In genomic region chr1:156052862-156053769, GRCh38 we compare ENCODE assay signal across 1 cellular context.
A peak's percentile ranks its signal among the peaks of the same experiment; 100 is the strongest.
TF ChIP-seq lines count a peak whose summit lies in the region.

No MANE protein-coding gene starts in this region.

TF ChIP-seq in GM12878, 131 proteins besides CTCF, POLR2A, EP300 and RAD21 (continues in another document):
- TF ChIP-seq RFX5 (IDR thresholded peaks at IDR 0.05; ENCODE audit: low read depth, low read length): no peak
- TF ChIP-seq PAX8 (IDR thresholded peaks at IDR 0.05): no peak
- TF ChIP-seq LARP7 (IDR thresholded peaks at IDR 0.05): peak; percentile 42; the same call in 1 of the 2 replicates
- 0 out of 2 replicates have a peak, but pooled peaks have one; percentile 25 for TF ChIP-seq HDGF (IDR thresholded peaks at IDR 0.05)
- no peak for TF ChIP-seq RAD51 (IDR thresholded peaks at IDR 0.05)
- TF ChIP-seq SUZ12 (IDR thresholded peaks at IDR 0.05; ENCODE audit: unreplicated experiment): no peak
- no peak for TF ChIP-seq BCLAF1 (IDR thresholded peaks at IDR 0.05)
- no peak for TF ChIP-seq EZH2 (IDR thresholded peaks at IDR 0.05; ENCODE audit: borderline replicate concordance, control insufficient read depth, low read depth, low read length)
- 0 out of 2 replicates have a peak, but pooled peaks have one; percentile 11 for TF ChIP-seq YY1 (IDR thresholded peaks at IDR 0.05; ENCODE audit: low read depth, low read length)
- TF ChIP-seq NR2F1 (conservative IDR thresholded peaks at IDR 0.05): no peak
- no peak for TF ChIP-seq JUND (IDR thresholded peaks at IDR 0.05; ENCODE audit: low read depth, low read length)
- no peak for TF ChIP-seq SKIL (IDR thresholded peaks at IDR 0.05; ENCODE audit: low read depth, poor library complexity, severe bottlenecking)
- TF ChIP-seq E4F1 (IDR thresholded peaks at IDR 0.05; ENCODE audit: borderline replicate concordance, partially characterized antibody): no peak
- TF ChIP-seq NRF1 (conservative IDR thresholded peaks at IDR 0.05; ENCODE audit: low read depth, low read length): no peak
- no peak for TF ChIP-seq GABPA (IDR thresholded peaks at IDR 0.05; ENCODE audit: low read depth)
- no peak for TF ChIP-seq POLR2AphosphoS2 (IDR thresholded peaks at IDR 0.05; ENCODE audit: low read depth, low read length)
- TF ChIP-seq GATAD2B (conservative IDR thresholded peaks at IDR 0.05; ENCODE audit: low read depth): peak; percentile 30; the same call in 1 of the 2 replicates
- TF ChIP-seq ASH2L (IDR thresholded peaks at IDR 0.05; ENCODE audit: borderline replicate concordance, low read depth): no peak
- peak; percentile 32; the same call in 1 of the 2 replicates for TF ChIP-seq IKZF1 (conservative IDR thresholded peaks at IDR 0.05)
- no peak for TF ChIP-seq REST (IDR thresholded peaks at IDR 0.05; ENCODE audit: low read depth, low read length)
- TF ChIP-seq NR2C2 (IDR thresholded peaks at IDR 0.05; ENCODE audit: borderline replicate concordance, control insufficient read depth, insufficient read length, low read depth): no peak
- TF ChIP-seq ELK1 (IDR thresholded peaks at IDR 0.05; ENCODE audit: low read depth, low read length): no peak
- no peak for TF ChIP-seq SMAD5 (IDR thresholded peaks at IDR 0.05; ENCODE audit: low read depth)
- TF ChIP-seq TBL1XR1 (IDR thresholded peaks at IDR 0.05; ENCODE audit: low read depth, low read length): no peak
- no peak for TF ChIP-seq HDAC6 (IDR thresholded peaks at IDR 0.05; ENCODE audit: unreplicated experiment)
- no peak for TF ChIP-seq DPF2 (IDR thresholded peaks at IDR 0.05)
- TF ChIP-seq NR2C1 (IDR thresholded peaks at IDR 0.05): no peak
- no peak for TF ChIP-seq JUNB (IDR thresholded peaks at IDR 0.05)
- no peak for TF ChIP-seq ZBTB4 (CRISPR knock-in tag; IDR thresholded peaks at IDR 0.05)
- no peak for TF ChIP-seq MYB (IDR thresholded peaks at IDR 0.05; ENCODE audit: borderline replicate concordance, low read depth, low read length)
- no peak for TF ChIP-seq SMAD1 (IDR thresholded peaks at IDR 0.05; ENCODE audit: low read depth, partially characterized antibody)
- no peak for TF ChIP-seq BACH1 (IDR thresholded peaks at IDR 0.05; ENCODE audit: borderline replicate concordance)
- TF ChIP-seq ZBTB11 (CRISPR knock-in tag; IDR thresholded peaks at IDR 0.05): no peak
- 0 out of 2 replicates have a peak, but pooled peaks have one; percentile 70 for TF ChIP-seq SMARCA5 (IDR thresholded peaks at IDR 0.05)
- TF ChIP-seq PRDM15 (CRISPR knock-in tag; IDR thresholded peaks at IDR 0.05): no peak
- no peak for TF ChIP-seq RBBP5 (conservative IDR thresholded peaks at IDR 0.05)
- TF ChIP-seq YBX1 (IDR thresholded peaks at IDR 0.05): no peak
